Comparison of ENCODE assay signal across 8 cellular contexts in the genomic region with DNA sequence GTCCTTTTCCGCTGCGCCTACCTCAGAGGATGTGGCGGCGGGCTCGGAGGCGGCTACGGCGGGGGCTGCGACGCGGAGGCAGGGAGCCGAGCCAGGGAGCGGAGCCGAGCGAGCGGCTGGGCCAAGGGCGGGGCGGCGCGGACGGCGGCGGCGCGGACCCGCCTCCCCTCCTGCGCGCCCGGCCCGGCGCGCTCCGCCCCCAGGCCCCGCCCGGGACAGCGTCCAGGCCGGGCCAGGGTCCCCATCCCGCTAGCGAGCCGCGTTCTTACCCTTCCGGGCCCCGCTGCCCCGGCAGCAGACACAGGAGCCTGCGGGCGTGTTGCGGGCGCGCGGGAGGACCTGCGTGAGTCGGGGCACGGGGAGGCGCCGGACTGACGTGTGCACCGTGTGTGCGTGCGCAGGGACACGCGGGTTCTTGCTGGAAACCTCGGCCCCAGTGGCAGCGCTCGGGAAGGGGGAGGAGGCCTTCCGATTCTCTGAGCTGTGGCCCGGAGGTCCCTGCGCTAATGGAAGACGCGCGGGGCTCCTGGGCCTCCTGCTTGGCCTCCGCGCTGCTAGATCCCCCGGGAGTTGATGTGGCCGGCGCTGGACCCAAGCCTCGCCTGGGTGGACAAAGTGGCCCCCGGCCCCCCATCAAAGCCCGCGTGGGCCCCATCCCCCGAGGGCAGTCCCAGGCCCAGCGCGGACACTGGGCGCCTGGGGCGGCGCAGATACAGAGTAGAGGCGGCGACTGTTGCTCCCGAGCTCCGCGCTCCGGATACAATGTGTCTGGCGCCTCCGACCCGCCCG. TPM values are rescaled to one million over a fixed set of nuclear protein-coding genes. Genes with fewer than 3 reads are reported as not detected.
DNase-seq lines count a peak whose midpoint lies in the region; ATAC-seq, FAIRE-seq and TF ChIP-seq lines count a peak whose summit lies in the region.

A gene with protein sequence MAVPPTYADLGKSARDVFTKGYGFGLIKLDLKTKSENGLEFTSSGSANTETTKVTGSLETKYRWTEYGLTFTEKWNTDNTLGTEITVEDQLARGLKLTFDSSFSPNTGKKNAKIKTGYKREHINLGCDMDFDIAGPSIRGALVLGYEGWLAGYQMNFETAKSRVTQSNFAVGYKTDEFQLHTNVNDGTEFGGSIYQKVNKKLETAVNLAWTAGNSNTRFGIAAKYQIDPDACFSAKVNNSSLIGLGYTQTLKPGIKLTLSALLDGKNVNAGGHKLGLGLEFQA (minus strand): TSS at position 350 of the 789 bp plus-strand sequence. CDS start 11,963 bp downstream, outside the sequence.

- H3F3A ChIP-seq in Loucy (ENCODE audit: low read depth) = no peaks in the 10 kb centered on the region

- ATAC-seq in T-cell (replicated peaks in 1 of 4) = peak; percentile 82 to 89 (median 86)
- peak; percentile 83 to 93 (median 84) for ATAC-seq in heart right ventricle

- peaks cover 3% of the 10 kb centered on the region for H3K36me3 Mint-ChIP-seq in T-cell

- H3K79me2 ChIP-seq in Loucy (ENCODE audit: insufficient read depth, low read length) = peaks cover 55% of the 10 kb centered on the region

- H3K4me1 Mint-ChIP-seq in T-cell = peaks cover 42 to 46% (median 44%) of the 10 kb centered on the region in 3 donors

- H3K9me3 Mint-ChIP-seq in T-cell = no peaks in the 10 kb centered on the region

- CTCF ChIA-PET in T-cell (lab: Charles Lee) = interaction anchor here (0.5 to 1.1 kb wide), 8 partner anchors 9 to 1900 kb away, joined by 3 to 10 read pairs (median 3); no protein-coding TSS in a partner anchor

- no peak for FAIRE-seq in H54 (lab: Jason Lieb, UNC)

- intact Hi-C loops in heart right ventricle (cut with DNase I) (loop anchor here in 1 of 10 donors (1.0 kb wide), 1 partner anchor 37 kb away; a partner anchor contains a TSS), prostate gland (cut with DNase I) (no loop called here)

- H3K27me3 Mint-ChIP-seq in T-cell = no peaks in the 10 kb centered on the region

- TF ChIP-seq POLR2A in H54 (IDR thresholded peaks at IDR 0.05; ENCODE audit: low read depth, low read length) (peak; percentile 64), prostate gland (IDR thresholded peaks at IDR 0.05) (peak; percentile 66)

- peaks cover 26% of the 10 kb centered on the region for H4K20me1 ChIP-seq in Loucy (ENCODE audit: insufficient read depth, low read length, poor library complexity, severe bottlenecking)

- H3K27ac Mint-ChIP-seq in T-cell = peak within 1 kb of the TSS; percentile 90 to 91

- peak within 1 kb of the TSS; percentile 92 for H3K4me2 ChIP-seq in Loucy (ENCODE audit: low read depth, low read length, poor library complexity, severe bottlenecking)

- H2AFZ ChIP-seq in Loucy (ENCODE audit: low read length) = peak within 1 kb of the TSS; percentile 83

- H3K27ac ChIP-seq in adipose tissue (ENCODE audit: low read depth, low read length) (peak within 1 kb of the TSS; percentile 95), heart right ventricle (peak within 1 kb of the TSS; percentile 91 to 100 (median 99)), prostate gland (peak within 1 kb of the TSS; percentile 97 to 98), urinary bladder (ENCODE audit: low read depth) (peak within 1 kb of the TSS; percentile 99)

- DNase-seq in GM06990 (ENCODE audit: extremely low read depth, insufficient read length) = peak; percentile 87
- peak; percentile 87 for DNase-seq in H54 (ENCODE audit: insufficient read length, low spot score)
- DNase-seq in T-cell = peak; percentile 69 to 93 (median 86)
- peak; percentile 83 for DNase-seq in heart right ventricle
- peak; percentile 69 for DNase-seq in prostate gland (ENCODE audit: low spot score)

- peaks cover 26% of the 10 kb centered on the region for H3K4me1 ChIP-seq in Loucy (ENCODE audit: insufficient read depth, low read length, poor library complexity, severe bottlenecking)
- H3K4me1 ChIP-seq in heart right ventricle = peaks cover 20 to 57% (median 48%) of the 10 kb centered on the region in 9 donors
- peaks cover 17% of the 10 kb centered on the region for H3K4me1 ChIP-seq in prostate gland (replicated peaks)
- H3K4me1 ChIP-seq in urinary bladder (ENCODE audit: insufficient read depth) = no peaks in the 10 kb centered on the region

- WGBS in adipose tissue, 3 donors = 0% methylated on average over 69 to 95 of the region's 95 CpGs
- WGBS in heart right ventricle, 2 donors = 1% methylated on average over 83 to 95 of the region's 95 CpGs
- under 1% methylated on average over 61 of the region's 95 CpGs for WGBS in prostate gland
- whole genome bisulfite sequencing in urinary bladder = under 1% methylated on average over 95 of the region's 95 CpGs

- no peaks in the 10 kb centered on the region for H3K9me3 ChIP-seq in Loucy (ENCODE audit: insufficient read depth, low read depth, low read length)
- no peaks in the 10 kb centered on the region for H3K9me3 ChIP-seq in heart right ventricle
- no peaks in the 10 kb centered on the region for H3K9me3 ChIP-seq in prostate gland

- H3K4me3 ChIP-seq in GM06990 (replicated peaks; ENCODE audit: low read depth, low read length) = peak within 1 kb of the TSS; percentile 84
- peak within 1 kb of the TSS; percentile 89 for H3K4me3 ChIP-seq in Loucy (ENCODE audit: low read length, poor library complexity, severe bottlenecking)
- H3K4me3 ChIP-seq in heart right ventricle = peak within 1 kb of the TSS; percentile 16 to 96 (median 82)
- H3K4me3 ChIP-seq in prostate gland = peak within 1 kb of the TSS; percentile 88 to 91
- H3K4me3 ChIP-seq in urinary bladder (ENCODE audit: low read depth, low read length) = peak within 1 kb of the TSS; percentile 89

- H3K4me3 Mint-ChIP-seq in T-cell = peak within 1 kb of the TSS; percentile 79 to 91 (median 86)

- peak within 1 kb of the TSS; percentile 92 for H3K9ac ChIP-seq in Loucy (ENCODE audit: low read depth, low read length, poor library complexity, severe bottlenecking)

- H3K27me3 ChIP-seq in GM06990 (replicated peaks; ENCODE audit: control insufficient read depth, insufficient read depth, low read length) = no peaks in the 10 kb centered on the region
- no peaks in the 10 kb centered on the region for H3K27me3 ChIP-seq in Loucy (ENCODE audit: insufficient read depth, low read length, poor library complexity, severe bottlenecking)
- no peaks in the 10 kb centered on the region for H3K27me3 ChIP-seq in heart right ventricle
- H3K27me3 ChIP-seq in prostate gland (replicated peaks; ENCODE audit: insufficient read depth) = no peaks in the 10 kb centered on the region

- no peaks in the 10 kb centered on the region for H3K9me2 ChIP-seq in Loucy (replicated peaks; ENCODE audit: low read depth, low read length)

- H3K36me3 ChIP-seq in GM06990 (ENCODE audit: control insufficient read depth, insufficient read depth, low read length) = peaks cover 9% of the 10 kb centered on the region
- no peaks in the 10 kb centered on the region for H3K36me3 ChIP-seq in Loucy (ENCODE audit: insufficient read depth, low read length)
- H3K36me3 ChIP-seq in heart right ventricle = peaks cover 0 to 21% (median 0%) of the 10 kb centered on the region in 9 donors
- no peaks in the 10 kb centered on the region for H3K36me3 ChIP-seq in prostate gland
- no peaks in the 10 kb centered on the region for H3K36me3 ChIP-seq in urinary bladder (ENCODE audit: insufficient read depth)

- TF ChIP-seq CTCF in GM06990 (IDR thresholded peaks at IDR 0.05; ENCODE audit: insufficient read depth, low read length, poor library complexity, severe bottlenecking) = no peak
- no peak for TF ChIP-seq CTCF in Loucy (conservative IDR thresholded peaks at IDR 0.05; ENCODE audit: low read length)
- peak in 2 of 9 donors; percentile 14 to 38 for TF ChIP-seq CTCF in heart right ventricle (IDR thresholded peaks at IDR 0.05)
- TF ChIP-seq CTCF in prostate gland (IDR thresholded peaks at IDR 0.05) = no peak

- POLR2A ChIA-PET in T-cell (lab: Charles Lee) = interaction anchor here (0.6 to 0.9 kb wide), 7 partner anchors 11 to 646 kb away, joined by 3 to 7 read pairs (median 3); no protein-coding TSS in a partner anchor

RNA-seq across cellular contexts. Expression of the gene that starts here (rescaled TPM):
- 10 to 100 TPM; 45.8 to 58.7 (median 54.6) TPM for total RNA-seq in T-cell
- 100 to 1,000 TPM in 2 of 3 donors, 10 to 100 TPM in 1; 69.3 to 134 (median 121) TPM for polyA plus RNA-seq in adipose tissue
- 100 to 1,000 TPM; 440 to 609 (median 535) TPM for total RNA-seq in heart right ventricle
- 100 to 1,000 TPM; 229 to 359 TPM for polyA plus RNA-seq in heart right ventricle
- 100 to 1,000 TPM; 142 to 143 TPM for total RNA-seq in prostate gland
- total RNA-seq in urinary bladder = 136 TPM
- 94.3 TPM for polyA plus RNA-seq in urinary bladder

Comparison
In these comparisons a context has a peak if more than half of its experiments do, and no peak if none do; other contexts are left out.
1. Peak in every context shown above with its lines: DNase-seq, ATAC-seq, H3K4me3 ChIP-seq and H3K27ac ChIP-seq.